Comparison of ENCODE assay signal across 9 cellular contexts in genomic region chr4:4677825-4678522, GRCh38.
DNase-seq lines count a peak whose midpoint lies in the region; ATAC-seq, FAIRE-seq and TF ChIP-seq lines count a peak whose summit lies in the region.
"Had no signal": no experiment of that assay in that cellular context is flagged by ENCODE, and none has a peak within 500 bp of the region (broad histone marks: within the 10 kb centered on the region; RNA-seq: fewer than 3 reads in every experiment).

No MANE protein-coding gene starts in this region.

- no peak overlapping the region for H3K4me3 ChIP-seq in WI38 (ENCODE audit: low read depth, low read length)
- H3K4me3 ChIP-seq in keratinocyte (ENCODE audit: control insufficient read depth in 2 of 3, extremely low read depth in 1 of 3, insufficient read depth in 2 of 3, low read depth in 1 of 3, low read length in 3 of 3) = no peak overlapping the region

- no peaks in the 10 kb centered on the region for H3K79me2 ChIP-seq in keratinocyte (ENCODE audit: control insufficient read depth, insufficient read depth, low read length)

- no peaks in the 10 kb centered on the region for H3K36me3 ChIP-seq in keratinocyte (ENCODE audit: control insufficient read depth in 2 of 2, extremely low read depth in 1 of 2, insufficient read depth in 2 of 2, low read length in 2 of 2)

- dilution Hi-C loops in keratinocyte (cut with MboI; ENCODE audit: extremely low pct_ligation_motif_present, low sequenced_read_pairs) = no loop called here

- H3K4me2 ChIP-seq in keratinocyte (ENCODE audit: control insufficient read depth, extremely low read depth, insufficient read depth, low read depth, low read length) = no peak overlapping the region

- no peaks in the 10 kb centered on the region for H3K27me3 ChIP-seq in keratinocyte (ENCODE audit: control insufficient read depth, extremely low read depth, insufficient read depth, low read length)

- H3K27ac ChIP-seq in 22Rv1 (no peak overlapping the region), keratinocyte (ENCODE audit: control insufficient read depth, insufficient read depth, low read length) (no peak overlapping the region)
- H3K27ac ChIP-seq: epithelial cell of prostate had no signal

- no peak overlapping the region for H3K9ac ChIP-seq in keratinocyte (ENCODE audit: control insufficient read depth, extremely low read depth, insufficient read depth, low read length)

- no peak for ATAC-seq in GM19467 (IDR thresholded peaks at IDR 0.05; ENCODE audit: unreplicated experiment)

- DNase-seq in GM13977 (ENCODE audit: low spot score) (no peak), keratinocyte (ENCODE audit: low read depth, low spot score) (no peak), T-helper 9 cell (no peak), NOMO-1 treated with dmso at 0.1 percent for 144 hours (lab: John Stamatoyannopoulos, UW; ENCODE audit: unreplicated experiment) (no peak)
- no peak for DNase-seq in activated naive CD4-positive, alpha-beta T cell (lab: John Stamatoyannopoulos, UW)

- no peaks in the 10 kb centered on the region for H3K9me3 ChIP-seq in keratinocyte (ENCODE audit: control insufficient read depth, low read depth, low read length)

- in situ Hi-C loops in GM13977 (cut with MboI; ENCODE audit: low pct_unique_long_range_greater_than_20kb, low sequenced_read_pairs, unreplicated experiment) = no loop called here

- H2AFZ ChIP-seq in keratinocyte (ENCODE audit: control insufficient read depth, low read length) = no peak overlapping the region

- TF ChIP-seq CTCF in 22Rv1 (IDR thresholded peaks at IDR 0.05) = peak; percentile 34; the same call in 1 of the 2 replicates
- TF ChIP-seq CTCF in GM13977 (IDR thresholded peaks at IDR 0.05; ENCODE audit: extremely low read depth, insufficient read depth, missing control alignments) = peak; percentile 42
- peak; percentile 52 for TF ChIP-seq CTCF in WI38 (IDR thresholded peaks at IDR 0.05; ENCODE audit: low read depth, low read length)
- peak; percentile 17 to 49 (median 32) for TF ChIP-seq CTCF in keratinocyte (optimal IDR thresholded peaks at IDR 0.05 in 1 of 3, IDR thresholded peaks at IDR 0.05 in 1 of 3, conservative IDR thresholded peaks at IDR 0.05 in 1 of 3; ENCODE audit: extremely low read depth in 1 of 3, insufficient read depth in 2 of 3, low read length in 3 of 3)

- H4K20me1 ChIP-seq in keratinocyte (ENCODE audit: control insufficient read depth, extremely low read depth, insufficient read depth, low read length) = no peaks in the 10 kb centered on the region

- H3K4me1 ChIP-seq in keratinocyte (ENCODE audit: control insufficient read depth, extremely low read depth, insufficient read depth, low read length) = no peaks in the 10 kb centered on the region

- no peak for FAIRE-seq in keratinocyte (lab: Jason Lieb, UNC)

- H3K9me1 ChIP-seq in keratinocyte (ENCODE audit: control insufficient read depth, extremely low read depth, insufficient read depth, low read length) = no peaks in the 10 kb centered on the region
